In genomic region chr9:73689091-73689870, GRCh38 we compare ENCODE assay signal across 18 cellular contexts.
DNase-seq lines count a peak whose midpoint lies in the region; ATAC-seq lines count a peak whose summit lies in the region.
"Had no signal": no experiment of that assay in that cellular context is flagged by ENCODE, and none has a peak within 500 bp of the region (broad histone marks: within the 10 kb centered on the region; RNA-seq: fewer than 3 reads in every experiment).

No MANE protein-coding gene starts in this region.

- DNase-seq in COLO829 (ENCODE audit: low spot score) (peak; percentile 3), cerebellar cortex (ENCODE audit: low spot score) (peak; percentile 15), inferior parietal cortex (ENCODE audit: extremely low spot score) (peak; percentile 59), occipital lobe (lab: John Stamatoyannopoulos, UW) (peak; percentile 4), amniotic stem cell (lab: John Stamatoyannopoulos, UW) (no peak), NCI-H1436 (lab: John Stamatoyannopoulos, UW) (no peak), NK-92 (lab: John Stamatoyannopoulos, UW; ENCODE audit: unreplicated experiment) (no peak)
- DNase-seq: Caco-2, DMS53, NCI-H1048, NCI-H1694 treated with DMSO at 0.1 percent for 48 hours, NCI-H345, NCI-H526 treated with DMSO at 0.1 percent for 48 hours, PC-3 had no signal

- ATAC-seq in GM18909 (IDR thresholded peaks at IDR 0.05; ENCODE audit: poor library complexity, unreplicated experiment) = no peak
- ATAC-seq: GM12878, GM23338, K562, PC-3 had no signal

Comparison
In these comparisons a context has a peak if more than half of its experiments do, and no peak if none do; other contexts are left out.
1. DNase-seq: peak in COLO829 (single experiment), cerebellar cortex (single experiment), inferior parietal cortex (single experiment) and occipital lobe (single experiment); none in amniotic stem cell (single experiment), NCI-H1436 (single experiment) and NK-92 (single experiment).